7 cellular contexts compared by ENCODE assay signal in the genomic region with DNA sequence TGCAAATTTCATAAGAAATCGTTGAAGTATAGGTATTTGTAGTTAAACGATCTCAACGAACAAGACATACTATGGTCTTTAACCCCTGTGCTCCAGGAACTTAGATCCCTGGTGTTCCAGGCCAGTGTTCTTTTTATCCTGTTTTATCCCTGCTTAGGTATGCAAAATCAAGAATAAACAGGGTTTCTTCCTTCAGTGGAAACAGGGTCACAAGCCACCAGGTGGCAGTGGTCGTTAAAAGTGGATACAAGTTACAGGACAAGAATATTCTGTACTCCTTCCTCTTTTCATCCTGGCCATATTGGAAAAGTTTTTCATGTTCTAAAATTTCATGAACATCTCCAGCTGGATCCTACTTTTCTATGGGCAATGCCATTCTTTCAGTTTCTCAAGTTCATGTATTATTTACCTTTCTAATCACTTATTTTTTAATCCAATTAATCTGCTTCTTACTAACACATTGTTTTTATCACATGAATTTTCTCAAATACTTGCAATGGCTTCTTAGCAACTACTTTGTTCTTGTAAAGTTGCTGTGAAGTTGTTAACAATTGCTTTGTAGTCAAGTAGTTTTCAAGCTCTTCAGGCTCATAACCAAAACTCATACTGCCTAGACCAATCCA. TPM values are rescaled to one million over a fixed set of nuclear protein-coding genes. Genes with fewer than 3 reads are reported as not detected.
DNase-seq lines count a peak whose midpoint lies in the region; ATAC-seq and TF ChIP-seq lines count a peak whose summit lies in the region.

No MANE protein-coding gene starts in this region.

- no peaks in the 10 kb centered on the region for H3K9me3 ChIP-seq in psoas muscle

- H3K4me3 Mint-ChIP-seq in activated naive CD4-positive, alpha-beta T cell treated with anti-CD3 and anti-CD28 coated beads for 36 hours, result no peak overlapping the region

- no peak overlapping the region for H3K4me3 ChIP-seq in psoas muscle

- H3K27me3 ChIP-seq in psoas muscle (ENCODE audit: insufficient read depth in 3 of 3, low read length in 2 of 3), result no peaks in the 10 kb centered on the region

- H3K36me3 Mint-ChIP-seq in activated naive CD4-positive, alpha-beta T cell treated with anti-CD3 and anti-CD28 coated beads for 36 hours (ENCODE audit: low read depth), result no peaks in the 10 kb centered on the region

- no peaks in the 10 kb centered on the region for H3K4me1 ChIP-seq in psoas muscle

- peak; percentile 56 for DNase-seq in GM03348 (ENCODE audit: low spot score)
- DNase-seq in NCI-H748 treated with DMSO at 0.1 percent for 48 hours (lab: John Stamatoyannopoulos, UW), result peak; percentile 13
- peak; percentile 63 for DNase-seq in activated naive CD4-positive, alpha-beta T cell treated with anti-CD3 and anti-CD28 coated beads for 36 hours
- DNase-seq in Right ventricle myocardium superior, result peak; percentile 85
- peak; percentile 64 to 76 for DNase-seq in psoas muscle

- H3K27me3 Mint-ChIP-seq in activated naive CD4-positive, alpha-beta T cell treated with anti-CD3 and anti-CD28 coated beads for 36 hours (ENCODE audit: low read depth), result no peaks in the 10 kb centered on the region

- CTCF ChIA-PET in activated naive CD4-positive, alpha-beta T cell treated with anti-CD3 and anti-CD28 coated beads for 36 hours (lab: Charles Lee), result no interaction called here

- intact Hi-C loops in activated naive CD4-positive, alpha-beta T cell treated with anti-CD3 and anti-CD28 coated beads for 36 hours (cut with micrococcal nuclease), result loop anchor here (1.0 to 5.0 kb wide), 5 partner anchors 144 to 879 kb away; no protein-coding TSS in a partner anchor
- intact Hi-C loops in Right ventricle myocardium superior (cut with DNase I) (loop anchor here (5.0 kb wide), 2 partner anchors 424 to 844 kb away; no protein-coding TSS in a partner anchor), psoas muscle (cut with DNase I) (loop anchor here in 1 of 2 donors (5.0 to 10.0 kb wide), 3 partner anchors 147 to 837 kb away; a partner anchor contains a TSS)

- no peaks in the 10 kb centered on the region for H3K36me3 ChIP-seq in psoas muscle (ENCODE audit: insufficient read depth in 1 of 2, low read depth in 1 of 2)

- peak; percentile 49 for ATAC-seq in HG03135 (IDR thresholded peaks at IDR 0.05; ENCODE audit: unreplicated experiment)
- ATAC-seq in Right ventricle myocardium superior (ENCODE audit: poor library complexity), result peak; percentile 87
- peak in 2 of 4 donors; percentile 50 to 61 for ATAC-seq in psoas muscle
- no peak for ATAC-seq in HG02571 (IDR thresholded peaks at IDR 0.05; ENCODE audit: unreplicated experiment)

- peak; percentile 58 for TF ChIP-seq CTCF in psoas muscle (IDR thresholded peaks at IDR 0.05)

- peaks cover 6% of the 10 kb centered on the region for H3K4me1 Mint-ChIP-seq in activated naive CD4-positive, alpha-beta T cell treated with anti-CD3 and anti-CD28 coated beads for 36 hours (ENCODE audit: low read depth)

- H3K27ac Mint-ChIP-seq in activated naive CD4-positive, alpha-beta T cell treated with anti-CD3 and anti-CD28 coated beads for 36 hours, result no peak overlapping the region

- no peaks in the 10 kb centered on the region for H3K9me3 Mint-ChIP-seq in activated naive CD4-positive, alpha-beta T cell treated with anti-CD3 and anti-CD28 coated beads for 36 hours

- 22 to 28% (median 25%) methylated on average over 4 of the region's 4 CpGs for WGBS in psoas muscle, 3 donors

- no peak overlapping the region for H3K27ac ChIP-seq in psoas muscle

RNA-seq across cellular contexts. Expression of a gene that starts 16.4 kb away (rescaled TPM):
- total RNA-seq in activated naive CD4-positive, alpha-beta T cell treated with anti-CD3 and anti-CD28 coated beads for 36 hours, result not detected
- total RNA-seq in Right ventricle myocardium superior (12.7 TPM), psoas muscle (1 to 10 TPM; 3.5 to 7.3 (median 5.9) TPM)
- 1 to 10 TPM; 3.8 to 5.2 (median 3.9) TPM for polyA plus RNA-seq in psoas muscle

Comparison
In these comparisons a context has a peak if more than half of its experiments do, and no peak if none do; other contexts are left out.
1. DNase-seq: peak in every context shown above with its lines; median percentile 85 in Right ventricle myocardium superior; 70 in psoas muscle; 63 in activated naive CD4-positive, alpha-beta T cell treated with anti-CD3 and anti-CD28 coated beads for 36 hours; 56 in GM03348; 13 in NCI-H748 treated with DMSO at 0.1 percent for 48 hours.
2. RNA of a gene that starts 16.4 kb away (total RNA-seq): 12.7 TPM in Right ventricle myocardium superior (single experiment) and 3.5 to 7.3 TPM in psoas muscle; not detected in activated naive CD4-positive, alpha-beta T cell treated with anti-CD3 and anti-CD28 coated beads for 36 hours; every median in the first group is over 4 times any median in the second.